Comparison of ENCODE assay signal across 8 cellular contexts in the genomic region with DNA sequence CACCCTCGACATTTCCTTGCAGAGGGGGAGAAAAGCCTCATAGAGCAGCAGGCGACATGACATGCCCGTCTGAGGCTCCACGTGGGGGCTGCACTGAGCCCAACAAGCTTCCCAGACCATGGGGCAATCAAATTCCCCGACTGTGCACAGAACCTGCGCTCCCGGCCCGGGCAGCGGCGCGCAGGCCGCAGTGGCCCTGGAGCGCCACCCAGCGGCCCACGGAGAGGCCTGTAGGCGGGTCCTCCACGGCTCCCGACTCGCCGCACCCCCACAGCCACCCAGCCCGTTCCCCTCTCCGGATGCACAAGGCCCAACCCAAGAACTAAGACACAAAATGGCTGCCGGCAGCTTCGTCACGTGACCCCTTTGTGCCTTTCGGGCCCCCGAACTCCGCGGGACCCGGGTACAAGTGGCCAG.
DNase-seq lines count a peak whose midpoint lies in the region; ATAC-seq and FAIRE-seq lines count a peak whose summit lies in the region.

No MANE protein-coding gene starts in this region.

- ATAC-seq in GM21381 (IDR thresholded peaks at IDR 0.05; ENCODE audit: unreplicated experiment) = peak; percentile 80

- DNase-seq in D341Med (ENCODE audit: low spot score) (peak; percentile 97), HTR-8/SVneo (ENCODE audit: insufficient read length, low spot score) (peak; percentile 97), NOMO-1 (lab: John Stamatoyannopoulos, UW; ENCODE audit: unreplicated experiment in 2 of 2) (peak; percentile 93 to 98), epidermal melanocyte (ENCODE audit: insufficient read length, low spot score) (peak; percentile 91), middle frontal gyrus (ENCODE audit: extremely low spot score, low spot score) (peak; percentile 87)
- peak; percentile 94 for DNase-seq in activated CD8-positive, alpha-beta memory T cell treated with anti-CD3 and anti-CD28 coated beads, Interleukin-2, amount 50 U/mL, for 4 hours
- peak; percentile 86 to 90 for DNase-seq in stimulated activated CD8-positive, alpha-beta memory T cell treated with anti-CD3 and anti-CD28 coated beads, Interleukin-2, amount 100 ng/mL, for 1 hour (ENCODE audit: low read depth in 2 of 2)

- peak; percentile 90 for FAIRE-seq in HTR-8/SVneo (lab: Jason Lieb, UNC)

Comparison
In these comparisons a context has a peak if more than half of its experiments do, and no peak if none do; other contexts are left out.
1. Peak in every context shown above with its lines: DNase-seq and ATAC-seq.